Comparison of ENCODE assay signal across 22 cellular contexts in the genomic region with DNA sequence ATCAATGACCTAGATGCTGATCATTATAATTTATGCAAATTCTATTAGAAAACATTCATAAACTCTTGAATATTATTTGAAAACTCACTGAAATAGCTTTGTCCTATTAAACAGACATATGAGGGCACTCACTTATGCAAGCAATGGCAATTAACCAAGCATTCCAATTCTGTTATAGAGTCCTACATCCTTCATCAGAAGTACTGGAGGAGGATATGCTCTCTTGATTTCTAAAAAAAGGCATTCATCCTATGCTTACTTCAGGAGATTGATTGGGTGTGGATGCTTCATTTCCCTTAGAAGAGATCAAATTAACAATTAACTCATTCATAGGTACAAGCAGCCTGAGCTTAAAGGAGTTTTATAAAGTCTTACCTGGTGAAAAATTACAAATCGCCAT.
"Had no signal": no experiment of that assay in that cellular context is flagged by ENCODE, and none has a peak within 500 bp of the region (broad histone marks: within the 10 kb centered on the region; RNA-seq: fewer than 3 reads in every experiment).

No MANE protein-coding gene starts in this region.

- ATAC-seq: left colon; natural killer cell; psoas muscle; right lobe of liver; stimulated activated memory B cell treated with anti-CD40 and anti-IgM and Interleukin-4, amounts not matched to agents 10 μg/mL and 1 μg/mL and 100 μg/mL, for 72 hours; stimulated activated naive CD8-positive, alpha-beta T cell treated with anti-CD3 and anti-CD28 coated beads, Interleukin-15, amount 100 ng/mL, for 72 hours had no signal

- H3K36me3 Mint-ChIP-seq: mesothelial cell of epicardium; naive B cell; natural killer cell; neural progenitor cell; stimulated activated memory B cell treated with anti-CD40 and anti-IgM and Interleukin-4, amounts not matched to agents 10 μg/mL and 1 μg/mL and 100 μg/mL, for 72 hours; type B pancreatic cell had no signal

- H3K9me3 Mint-ChIP-seq: nephron progenitor cell; neural progenitor cell; stimulated activated memory B cell treated with anti-CD40 and anti-IgM and Interleukin-4, amounts not matched to agents 10 μg/mL and 1 μg/mL and 100 μg/mL, for 72 hours had no signal

- DNase-seq: islet precursor cell; left colon; left ventricle myocardium inferior; mesendoderm; naive B cell; natural killer cell; nephron progenitor cell; occipital lobe; psoas muscle; right lobe of liver; stimulated activated CD4-positive, alpha-beta T cell treated with anti-CD3 and anti-CD28 coated beads, Interleukin-1b, Interleukin-23, amount 100 ng/mL, for 48 hours; stimulated activated CD4-positive, alpha-beta T cell treated with anti-CD3 and anti-CD28 coated beads, Interleukin-2, amount 100 ng/mL, for 48 hours; stimulated activated CD4-positive, alpha-beta T cell treated with anti-CD3 and anti-CD28 coated beads, Interleukin-4, amount 100 ng/mL, for 4 hours; stimulated activated CD8-positive, alpha-beta memory T cell treated with anti-CD3 and anti-CD28 coated beads, Interleukin-4, amount 100 ng/mL, for 48 hours; stimulated activated naive CD4-positive, alpha-beta T cell treated with Interleukin-2 at 50 U/mL for 16 hours; stimulated activated naive CD8-positive, alpha-beta T cell treated with anti-CD3 and anti-CD28 coated beads, Interleukin-15, amount 100 ng/mL, for 72 hours; substantia nigra; uterus had no signal

- H3K4me3 Mint-ChIP-seq: mesothelial cell of epicardium; naive B cell; natural killer cell; nephron progenitor cell; neural progenitor cell; stimulated activated memory B cell treated with anti-CD40 and anti-IgM and Interleukin-4, amounts not matched to agents 10 μg/mL and 1 μg/mL and 100 μg/mL, for 72 hours; stimulated activated naive CD8-positive, alpha-beta T cell treated with anti-CD3 and anti-CD28 coated beads, Interleukin-15, amount 100 ng/mL, for 72 hours; type B pancreatic cell had no signal

- H3K27me3 Mint-ChIP-seq: naive B cell; stimulated activated memory B cell treated with anti-CD40 and anti-IgM and Interleukin-4, amounts not matched to agents 10 μg/mL and 1 μg/mL and 100 μg/mL, for 72 hours; stimulated activated naive CD8-positive, alpha-beta T cell treated with anti-CD3 and anti-CD28 coated beads, Interleukin-15, amount 100 ng/mL, for 72 hours; type B pancreatic cell had no signal

- H3K27ac Mint-ChIP-seq: mesothelial cell of epicardium; naive B cell; natural killer cell; nephron progenitor cell; neural progenitor cell; stimulated activated memory B cell treated with anti-CD40 and anti-IgM and Interleukin-4, amounts not matched to agents 10 μg/mL and 1 μg/mL and 100 μg/mL, for 72 hours; stimulated activated naive CD8-positive, alpha-beta T cell treated with anti-CD3 and anti-CD28 coated beads, Interleukin-15, amount 100 ng/mL, for 72 hours; type B pancreatic cell had no signal

- H3K4me1 Mint-ChIP-seq: naive B cell; natural killer cell; stimulated activated memory B cell treated with anti-CD40 and anti-IgM and Interleukin-4, amounts not matched to agents 10 μg/mL and 1 μg/mL and 100 μg/mL, for 72 hours; stimulated activated naive CD8-positive, alpha-beta T cell treated with anti-CD3 and anti-CD28 coated beads, Interleukin-15, amount 100 ng/mL, for 72 hours had no signal
